Comparison of ENCODE assay signal across 17 cellular contexts in genomic region chr16:48235058-48235555, GRCh38. TPM values are rescaled to one million over a fixed set of nuclear protein-coding genes. Genes with fewer than 3 reads are reported as not detected.
A peak's percentile ranks its signal among the peaks of the same experiment; 100 is the strongest.
DNase-seq lines count a peak whose midpoint lies in the region; ATAC-seq and TF ChIP-seq lines count a peak whose summit lies in the region.
"Had no signal": no experiment of that assay in that cellular context is flagged by ENCODE, and none has a peak within 500 bp of the region (broad histone marks: within the 10 kb centered on the region; RNA-seq: fewer than 3 reads in every experiment).

No MANE protein-coding gene starts in this region.

- H3K4me1 ChIP-seq in liver (ENCODE audit: control insufficient read depth in 4 of 4, insufficient read depth in 4 of 4, low read length in 3 of 4) = peaks cover 3 to 34% (median 27%) of the 10 kb centered on the region in 4 donors
- H3K4me1 ChIP-seq in left ventricle myocardium inferior = peaks cover 19% of the 10 kb centered on the region
- H3K4me1 ChIP-seq in testis = no peaks in the 10 kb centered on the region
- H3K4me1 ChIP-seq: BLaER1 treated with 17β-estradiol and CSF1 and Interleukin-3, amounts not matched to agents 10 nM and 100 nM had no signal

- H3K27me3 Mint-ChIP-seq in WTC11 (ENCODE audit: low read depth) = no peaks in the 10 kb centered on the region; the same call in 1 of the 2 replicates

- no peak for ATAC-seq in GM21529 (IDR thresholded peaks at IDR 0.05; ENCODE audit: unreplicated experiment)
- ATAC-seq in WTC11 = no peak

- TF ChIP-seq CTCF in 22Rv1 (IDR thresholded peaks at IDR 0.05) = no peak
- no peak for TF ChIP-seq CTCF in epithelial cell of esophagus (IDR thresholded peaks at IDR 0.05; ENCODE audit: insufficient read depth, low read depth, low read length, missing control alignments)
- TF ChIP-seq CTCF in liver (IDR thresholded peaks at IDR 0.05; ENCODE audit: low read depth, low read length, missing input control) = no peak
- TF ChIP-seq CTCF in left ventricle myocardium inferior (IDR thresholded peaks at IDR 0.05; ENCODE audit: borderline replicate concordance) = no peak
- TF ChIP-seq CTCF in testis (IDR thresholded peaks at IDR 0.05) = no peak
- TF ChIP-seq CTCF in WTC11 (IDR thresholded peaks at IDR 0.05) = no peak

- no peak for TF ChIP-seq POLR2A in testis (IDR thresholded peaks at IDR 0.05)

- H3K9me3 Mint-ChIP-seq in WTC11 = peaks cover 7% of the 10 kb centered on the region

- no peaks in the 10 kb centered on the region for H3K36me3 ChIP-seq in liver (ENCODE audit: control insufficient read depth in 4 of 4, insufficient read depth in 3 of 4, low read depth in 1 of 4, low read length in 3 of 4)
- no peaks in the 10 kb centered on the region for H3K36me3 ChIP-seq in left ventricle myocardium inferior
- no peaks in the 10 kb centered on the region for H3K36me3 ChIP-seq in testis (ENCODE audit: low read depth, missing control alignments)
- H3K36me3 ChIP-seq: BLaER1 treated with 17β-estradiol and CSF1 and Interleukin-3, amounts not matched to agents 10 nM and 100 nM had no signal

- H3K4me3 ChIP-seq in epithelial cell of esophagus (ENCODE audit: low read length) = no peak overlapping the region
- H3K4me3 ChIP-seq in liver (ENCODE audit: low read depth in 1 of 3, low read length in 3 of 3) = peak overlapping the region in 1 of 3 donors; percentile 9
- H3K4me3 ChIP-seq in left ventricle myocardium inferior = no peak overlapping the region
- no peak overlapping the region for H3K4me3 ChIP-seq in testis
- H3K4me3 ChIP-seq: BLaER1 treated with 17β-estradiol and CSF1 and Interleukin-3, amounts not matched to agents 10 nM and 100 nM had no signal

- H3K27ac ChIP-seq in 22Rv1 (peak overlapping the region; percentile 42), liver (ENCODE audit: low read depth in 1 of 2, low read length in 2 of 2) (peak overlapping the region; percentile 93 to 94), left ventricle myocardium inferior (replicated peaks) (no peak overlapping the region), testis (no peak overlapping the region)
- H3K27ac ChIP-seq: BLaER1 treated with 17β-estradiol and CSF1 and Interleukin-3, amounts not matched to agents 10 nM and 100 nM had no signal

- intact Hi-C loops in left ventricle myocardium inferior (cut with micrococcal nuclease) (no loop called here), testis (cut with DNase I; ENCODE audit: low total_unique reads) (no loop called here)

- peaks cover 13% of the 10 kb centered on the region for H3K4me1 Mint-ChIP-seq in WTC11

- H3K36me3 Mint-ChIP-seq in WTC11 = 0 out of 2 replicates have a peak, but pooled peaks cover 5% of the 10 kb centered on the region

- DNase-seq in NCI-H526 treated with DMSO at 0.1 percent for 48 hours (lab: John Stamatoyannopoulos, UW) (peak; percentile 10), epithelial cell of esophagus (ENCODE audit: low read depth) (peak; percentile 23), left ventricle myocardium inferior (no peak), testis (no peak), WTC11 (ENCODE audit: low spot score) (no peak)
- DNase-seq: 8988T; ACHN; Calu3; CD4-positive, alpha-beta T cell; DMS 273 treated with DMSO at 0.1 percent for 48 hours; HFFc6 had no signal

- H3K4me3 Mint-ChIP-seq in WTC11 = no peak overlapping the region
- H3K4me3 Mint-ChIP-seq: CD4-positive, alpha-beta T cell; HFFc6 had no signal

- TF ChIP-seq RAD21 in liver (IDR thresholded peaks at IDR 0.05) = no peak

- no peaks in the 10 kb centered on the region for H3K9me3 ChIP-seq in liver (ENCODE audit: control insufficient read depth in 4 of 4, low read length in 3 of 4)
- H3K9me3 ChIP-seq in left ventricle myocardium inferior (replicated peaks) = no peaks in the 10 kb centered on the region
- no peaks in the 10 kb centered on the region for H3K9me3 ChIP-seq in testis

- no peak overlapping the region for H3K9ac ChIP-seq in liver (ENCODE audit: low read depth in 1 of 2, low read length in 2 of 2)
- H3K9ac ChIP-seq: BLaER1 treated with 17β-estradiol and CSF1 and Interleukin-3, amounts not matched to agents 10 nM and 100 nM had no signal

- POLR2A ChIA-PET in WTC11 (lab: Charles Lee) = no interaction called here

- 27% methylated on average over 6 of the region's 6 CpGs for WGBS in liver
- WGBS in testis, 2 donors = 66 to 82% methylated on average over 6 of the region's 6 CpGs

- H3K27ac Mint-ChIP-seq in WTC11 = no peak overlapping the region
- H3K27ac Mint-ChIP-seq: CD4-positive, alpha-beta T cell; HFFc6 had no signal

- CTCF ChIA-PET in WTC11 (lab: Charles Lee) = interaction anchor here (0.8 to 2.0 kb wide), 2 partner anchors 290 to 388 kb away, joined by 3 to 7 read pairs; no protein-coding TSS in a partner anchor

- no peaks in the 10 kb centered on the region for H3K27me3 ChIP-seq in liver (ENCODE audit: control insufficient read depth in 4 of 4, insufficient read depth in 4 of 4, low read length in 3 of 4)
- no peaks in the 10 kb centered on the region for H3K27me3 ChIP-seq in left ventricle myocardium inferior (ENCODE audit: low read depth)
- H3K27me3 ChIP-seq in testis = no peaks in the 10 kb centered on the region
- H3K27me3 ChIP-seq: BLaER1 treated with 17β-estradiol and CSF1 and Interleukin-3, amounts not matched to agents 10 nM and 100 nM had no signal

TF ChIP-seq in liver, 16 proteins besides CTCF, POLR2A, EP300 and RAD21:
- TF ChIP-seq EGR1 (IDR thresholded peaks at IDR 0.05; ENCODE audit: low read depth in 2 of 2) (no peak), FOXA1 (IDR thresholded peaks at IDR 0.05) (no peak), NR2F2 (IDR thresholded peaks at IDR 0.05) (no peak), JUND (IDR thresholded peaks at IDR 0.05) (no peak)
TF ChIP-seq in liver: peak in this region for 0.

TF ChIP-seq in WTC11, 78 proteins besides CTCF, POLR2A, EP300 and RAD21:
- TF ChIP-seq ZSCAN18 (CRISPR knock-in tag; IDR thresholded peaks at IDR 0.05) (no peak), ARID4B (CRISPR knock-in tag; IDR thresholded peaks at IDR 0.05; ENCODE audit: borderline replicate concordance) (no peak), TP53 (CRISPR knock-in tag; IDR thresholded peaks at IDR 0.05) (no peak), NFYB (CRISPR knock-in tag; conservative IDR thresholded peaks at IDR 0.05; ENCODE audit: low read depth) (no peak), ZBTB21 (CRISPR knock-in tag; IDR thresholded peaks at IDR 0.05; ENCODE audit: borderline replicate concordance) (no peak)

RNA-seq across cellular contexts. Expression of gene LONP2, which starts 9.0 kb away (rescaled TPM):
- 100 to 1,000 TPM in 1 of 2 donors, 10 to 100 TPM in 1; 30.0 to 304 TPM for total RNA-seq in liver
- 10 to 100 TPM; 50.6 to 55.0 TPM for polyA plus RNA-seq in liver
- 67.8 TPM for total RNA-seq in left ventricle myocardium inferior
- 10 to 100 TPM; 51.1 to 51.7 TPM for total RNA-seq in testis
- polyA plus RNA-seq in testis (ENCODE audit: insufficient read depth, low read depth, low replicate concordance) = 36.4 TPM
- 28.4 to 32.4 TPM (median 30.9 TPM) in 3 replicates for total RNA-seq in WTC11 (2021)

RNA-seq across cellular contexts. Expression of gene ABCC11, which starts 12.2 kb away (rescaled TPM):
- total RNA-seq in liver (10 to 100 TPM in 1 of 2 donors, 1 to 10 TPM in 1; 1.4 to 22.3 TPM), left ventricle myocardium inferior (0.05 TPM), testis (1 to 10 TPM; 6.8 to 7.5 TPM), WTC11 (2021) (0.05 to 0.30 TPM in 2 of 3 replicates, not detected in the other)
- polyA plus RNA-seq in liver (1 to 10 TPM; 2.5 to 2.8 TPM), testis (ENCODE audit: insufficient read depth, low read depth, low replicate concordance) (24.1 TPM)
- total RNA-seq: Daoy, HT1080 had no signal

Comparison
In these comparisons a context has a peak if more than half of its experiments do, and no peak if none do; other contexts are left out.
1. H3K27ac ChIP-seq: peak in 22Rv1 (single experiment) and liver (2 of 2); none in left ventricle myocardium inferior (single experiment) and testis (0 of 2).
2. DNase-seq: peak in NCI-H526 treated with DMSO at 0.1 percent for 48 hours (single experiment) and epithelial cell of esophagus (single experiment); none in left ventricle myocardium inferior (single experiment), testis (single experiment) and WTC11 (single experiment).